In genomic region chr3:187773963-187774789, GRCh38 we compare ENCODE assay signal across 11 cellular contexts. TPM values are rescaled to one million over a fixed set of nuclear protein-coding genes. Genes with fewer than 3 reads are reported as not detected.
DNase-seq lines count a peak whose midpoint lies in the region; ATAC-seq and TF ChIP-seq lines count a peak whose summit lies in the region.
"Had no signal": no experiment of that assay in that cellular context is flagged by ENCODE, and none has a peak within 500 bp of the region (broad histone marks: within the 10 kb centered on the region; RNA-seq: fewer than 3 reads in every experiment).

No MANE protein-coding gene starts in this region.

- BruUV-seq in A673 (replicated peaks; lab: Mats Ljungman, UMichigan) = no TSS peak

- TF ChIP-seq CTCF in A673 (conservative IDR thresholded peaks at IDR 0.05; ENCODE audit: low read depth, low read length) = no peak

- POLR2A ChIA-PET in A673 (lab: Charles Lee; ENCODE audit: low non-redundant PET) = no interaction called here
- POLR2A ChIA-PET in CD4-positive, alpha-beta memory T cell (lab: Charles Lee; ENCODE audit: partially characterized antibody) = no interaction called here

- H3K27ac ChIP-seq in A673 (ENCODE audit: low read depth, low read length, poor library complexity, severe bottlenecking) = no peak overlapping the region
- peak overlapping the region; percentile 66 to 77 for H3K27ac ChIP-seq in esophagus (ENCODE audit: low read depth in 2 of 2, low read length in 1 of 2)
- no peak overlapping the region for H3K27ac ChIP-seq in CD4-positive, alpha-beta memory T cell (ENCODE audit: low read depth, low read length)
- H3K27ac ChIP-seq: C4-2B had no signal

- no peak overlapping the region for H3K27ac Mint-ChIP-seq in CD4-positive, alpha-beta memory T cell
- no peak overlapping the region for H3K27ac Mint-ChIP-seq in activated naive CD4-positive, alpha-beta T cell treated with anti-CD3 and anti-CD28 coated beads, Interleukin-2, amount 50 U/mL, for 72 hours

- no peaks in the 10 kb centered on the region for H3K36me3 Mint-ChIP-seq in CD4-positive, alpha-beta memory T cell
- peaks cover 6 to 19% of the 10 kb centered on the region in 2 donors for H3K36me3 Mint-ChIP-seq in activated naive CD4-positive, alpha-beta T cell treated with anti-CD3 and anti-CD28 coated beads, Interleukin-2, amount 50 U/mL, for 72 hours

- no peak overlapping the region for H3K4me3 ChIP-seq in A673 (ENCODE audit: low read depth, low read length, poor library complexity, severe bottlenecking)
- H3K4me3 ChIP-seq in esophagus (ENCODE audit: low read depth in 1 of 2, low read length in 2 of 2) = no peak overlapping the region
- H3K4me3 ChIP-seq in CD4-positive, alpha-beta memory T cell (ENCODE audit: low read length in 2 of 2) = no peak overlapping the region

- DNase-seq in A673 (ENCODE audit: low spot score) (peak; percentile 64), MV-4-11 (lab: John Stamatoyannopoulos, UW) (peak; percentile 94), NCI-H345 (lab: John Stamatoyannopoulos, UW) (no peak), retina (no peak)
- DNase-seq in CD4-positive, alpha-beta memory T cell = no peak
- no peak for DNase-seq in activated naive CD4-positive, alpha-beta T cell treated with anti-CD3 and anti-CD28 coated beads, Interleukin-2, amount 50 U/mL, for 72 hours (ENCODE audit: low spot score in 2 of 2)
- DNase-seq: activated naive CD8-positive, alpha-beta T cell treated with anti-CD3 and anti-CD28 coated beads, Interleukin-2, amount 50 U/mL, for 24 hours; stimulated activated CD4-positive, alpha-beta T cell treated with anti-CD3 and anti-CD28 coated beads, Interleukin-4, amount 100 ng/mL, for 1 hour had no signal

- WGBS in esophagus, 2 donors = 57 to 69% methylated on average over 11 of the region's 11 CpGs

- CTCF ChIA-PET in A673 (lab: Charles Lee) = no interaction called here
- CTCF ChIA-PET in CD4-positive, alpha-beta memory T cell (lab: Charles Lee; ENCODE audit: partially characterized antibody) = no interaction called here

- H3K9me3 ChIP-seq in A673 (ENCODE audit: low read depth, low read length, poor library complexity, severe bottlenecking) (no peaks in the 10 kb centered on the region), esophagus (ENCODE audit: control insufficient read depth in 2 of 2, insufficient read depth in 1 of 2, low read depth in 1 of 2, low read length in 1 of 2) (no peaks in the 10 kb centered on the region)
- no peaks in the 10 kb centered on the region for H3K9me3 ChIP-seq in CD4-positive, alpha-beta memory T cell (ENCODE audit: control insufficient read depth in 1 of 2, low read length in 2 of 2)

- H3K27me3 Mint-ChIP-seq in CD4-positive, alpha-beta memory T cell = no peaks in the 10 kb centered on the region
- H3K27me3 Mint-ChIP-seq: activated naive CD8-positive, alpha-beta T cell treated with anti-CD3 and anti-CD28 coated beads, Interleukin-2, amount 50 U/mL, for 24 hours had no signal

- peaks cover 35 to 51% (median 40%) of the 10 kb centered on the region in 4 donors for H3K4me1 Mint-ChIP-seq in CD4-positive, alpha-beta memory T cell

- no peaks in the 10 kb centered on the region for H3K9me3 Mint-ChIP-seq in CD4-positive, alpha-beta memory T cell
- H3K9me3 Mint-ChIP-seq in activated naive CD4-positive, alpha-beta T cell treated with anti-CD3 and anti-CD28 coated beads, Interleukin-2, amount 50 U/mL, for 72 hours = no peaks in the 10 kb centered on the region

- H3K36me3 ChIP-seq in A673 (ENCODE audit: insufficient read depth, low read length, poor library complexity, severe bottlenecking) (no peaks in the 10 kb centered on the region), esophagus (ENCODE audit: control insufficient read depth in 2 of 2, insufficient read depth in 2 of 2, low read length in 1 of 2) (no peaks in the 10 kb centered on the region)
- no peaks in the 10 kb centered on the region for H3K36me3 ChIP-seq in CD4-positive, alpha-beta memory T cell (ENCODE audit: insufficient read depth, low read length)

- ATAC-seq in GM19463 (IDR thresholded peaks at IDR 0.05; ENCODE audit: unreplicated experiment) = peak; percentile 6
- no peak for ATAC-seq in activated naive CD4-positive, alpha-beta T cell treated with anti-CD3 and anti-CD28 coated beads, Interleukin-2, amount 50 U/mL, for 72 hours
- ATAC-seq: activated naive CD8-positive, alpha-beta T cell treated with anti-CD3 and anti-CD28 coated beads, Interleukin-2, amount 50 U/mL, for 24 hours had no signal

- H3K27me3 ChIP-seq in A673 (replicated peaks; ENCODE audit: insufficient read depth, low read depth, low read length, poor library complexity) (no peaks in the 10 kb centered on the region), esophagus (ENCODE audit: control insufficient read depth in 1 of 2, insufficient read depth in 2 of 2, low read length in 2 of 2) (no peaks in the 10 kb centered on the region)
- H3K27me3 ChIP-seq in CD4-positive, alpha-beta memory T cell (ENCODE audit: insufficient read depth, low read length) = no peaks in the 10 kb centered on the region

- intact Hi-C loops in A673 (cut with micrococcal nuclease; ENCODE audit: unreplicated experiment) = no loop called here
- intact Hi-C loops in CD4-positive, alpha-beta memory T cell (cut with micrococcal nuclease) = no loop called here

- no peak overlapping the region for H3K4me3 Mint-ChIP-seq in CD4-positive, alpha-beta memory T cell
- H3K4me3 Mint-ChIP-seq: activated naive CD8-positive, alpha-beta T cell treated with anti-CD3 and anti-CD28 coated beads, Interleukin-2, amount 50 U/mL, for 24 hours had no signal

- H3K4me1 ChIP-seq in A673 (ENCODE audit: insufficient read depth, low read length, poor library complexity, severe bottlenecking) = no peaks in the 10 kb centered on the region
- H3K4me1 ChIP-seq in esophagus (ENCODE audit: control insufficient read depth in 2 of 2, insufficient read depth in 2 of 2, low read length in 1 of 2) = peaks cover 0 to 5% of the 10 kb centered on the region in 2 donors
- H3K4me1 ChIP-seq in CD4-positive, alpha-beta memory T cell (ENCODE audit: insufficient read depth, low read length) = peaks cover 44% of the 10 kb centered on the region

RNA-seq across cellular contexts. Expression of gene BCL6, which starts 28.9 kb away (rescaled TPM):
- 30.3 and 31.7 TPM in 2 replicates for total RNA-seq in A673 (2021)
- 10 to 100 TPM; 24.4 to 28.7 TPM for polyA plus RNA-seq in esophagus
- 10 to 100 TPM; 31.4 to 34.8 TPM for total RNA-seq in CD4-positive, alpha-beta memory T cell
- polyA plus RNA-seq in CD4-positive, alpha-beta memory T cell = 1 to 10 TPM; 1.1 to 1.8 TPM
- total RNA-seq in activated naive CD4-positive, alpha-beta T cell treated with anti-CD3 and anti-CD28 coated beads, Interleukin-2, amount 50 U/mL, for 72 hours = 100 to 1,000 TPM; 103 to 114 TPM

Comparison
In these comparisons a context has a peak if more than half of its experiments do, and no peak if none do; other contexts are left out.
1. DNase-seq: peak in A673 (single experiment) and MV-4-11 (single experiment); none in CD4-positive, alpha-beta memory T cell (0 of 5), NCI-H345 (single experiment), retina (single experiment) and activated naive CD4-positive, alpha-beta T cell treated with anti-CD3 and anti-CD28 coated beads, Interleukin-2, amount 50 U/mL, for 72 hours (0 of 2).
2. H3K27ac ChIP-seq: peak in esophagus (2 of 2); none in A673 (single experiment) and CD4-positive, alpha-beta memory T cell (single experiment).